Comparison of ENCODE assay signal across 16 cellular contexts in the genomic region with DNA sequence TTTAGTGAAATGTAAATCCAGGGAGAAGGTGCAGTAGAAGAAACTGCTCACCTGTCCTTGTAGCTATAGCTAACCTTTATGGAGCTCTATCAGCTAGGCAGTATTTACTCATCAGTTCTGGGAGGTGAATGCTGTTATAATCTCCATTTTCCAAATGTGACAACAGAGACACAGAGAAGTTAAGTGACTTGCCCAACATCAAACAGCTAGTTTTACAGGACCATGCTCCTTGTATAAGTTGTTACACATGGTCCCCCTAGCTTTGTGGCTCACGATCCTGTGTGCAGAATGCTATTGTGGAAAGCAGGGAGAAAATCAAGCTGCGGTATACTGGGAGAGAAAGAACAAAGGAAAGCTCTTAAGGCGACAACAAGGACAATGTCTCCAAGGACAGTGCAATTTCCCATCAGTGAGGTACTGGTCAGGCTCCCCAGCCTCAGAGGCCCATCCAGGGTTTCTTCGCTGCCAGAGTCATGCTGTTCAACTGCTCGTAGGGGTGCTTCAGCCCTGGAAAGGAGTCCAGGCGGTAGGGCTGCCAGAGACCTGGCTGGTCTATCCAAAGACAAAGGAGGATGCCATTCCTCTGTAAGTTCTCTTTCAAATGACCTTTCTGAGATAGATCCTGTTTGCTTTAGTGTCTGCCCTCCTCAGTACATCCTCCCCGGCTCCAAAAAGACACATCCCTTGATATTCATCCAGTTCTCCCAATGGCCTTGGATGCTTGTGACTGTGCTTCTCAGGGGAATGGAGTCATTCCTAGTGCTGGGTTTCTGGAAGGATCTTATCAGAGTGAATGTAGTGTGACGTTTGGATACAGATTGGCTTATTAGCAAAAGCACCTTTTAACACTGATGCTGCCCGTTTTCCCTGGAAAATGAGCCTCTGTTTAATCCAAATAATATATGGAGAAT.
DNase-seq lines count a peak whose midpoint lies in the region; ATAC-seq and TF ChIP-seq lines count a peak whose summit lies in the region.
"Had no signal": no experiment of that assay in that cellular context is flagged by ENCODE, and none has a peak within 500 bp of the region (broad histone marks: within the 10 kb centered on the region; RNA-seq: fewer than 3 reads in every experiment).

No MANE protein-coding gene starts in this region.

- H3K36me3 ChIP-seq in left ventricle myocardium inferior (no peaks in the 10 kb centered on the region), neural progenitor cell (no peaks in the 10 kb centered on the region)
- H3K36me3 ChIP-seq: gastroesophageal sphincter, neutrophil had no signal

- no peaks in the 10 kb centered on the region for H3F3A ChIP-seq in neural progenitor cell (ENCODE audit: low read depth)

- H3K4me2 ChIP-seq in neural progenitor cell, result no peak overlapping the region

- H3K4me3 ChIP-seq in left ventricle myocardium inferior, result no peak overlapping the region
- H3K4me3 ChIP-seq in neural progenitor cell, result no peak overlapping the region
- H3K4me3 ChIP-seq: gastroesophageal sphincter had no signal

- DNase-seq in left ventricle myocardium superior (no peak), left ventricle myocardium inferior (no peak), cerebellar cortex (ENCODE audit: low spot score) (peak; percentile 64), neural progenitor cell (ENCODE audit: low spot score) (no peak), NCI-H226 (no peak), middle frontal gyrus (ENCODE audit: extremely low spot score, low spot score) (no peak), NCI-H345 treated with DMSO at 0.1 percent for 48 hours (lab: John Stamatoyannopoulos, UW; ENCODE audit: unreplicated experiment) (no peak)
- DNase-seq: activated naive CD4-positive, alpha-beta T cell; Kasumi-1; mammary epithelial cell; NCI-H524; stimulated activated naive CD4-positive, alpha-beta T cell had no signal

- H3K27me3 ChIP-seq in left ventricle myocardium inferior (ENCODE audit: low read depth), result no peaks in the 10 kb centered on the region
- H3K27me3 ChIP-seq in neural progenitor cell, result no peaks in the 10 kb centered on the region
- H3K27me3 ChIP-seq: gastroesophageal sphincter, neutrophil had no signal

- TF ChIP-seq CTCF in left ventricle myocardium inferior (IDR thresholded peaks at IDR 0.05; ENCODE audit: borderline replicate concordance) (no peak), neural progenitor cell (IDR thresholded peaks at IDR 0.05) (no peak)

- ATAC-seq in left ventricle myocardium superior (peak; percentile 23), GM21367 (IDR thresholded peaks at IDR 0.05; ENCODE audit: unreplicated experiment) (no peak)
- ATAC-seq: gastroesophageal sphincter had no signal

- peaks cover 23% of the 10 kb centered on the region for H3K4me1 Mint-ChIP-seq in neural progenitor cell

- no peak overlapping the region for H3K4me3 Mint-ChIP-seq in neural progenitor cell

- H3K27ac ChIP-seq in left ventricle myocardium inferior (replicated peaks) (no peak overlapping the region), neural progenitor cell (no peak overlapping the region)
- H3K27ac ChIP-seq: gastroesophageal sphincter, HL-60, neutrophil had no signal

- H3K27ac Mint-ChIP-seq in neural progenitor cell, result no peak overlapping the region

- H3K79me2 ChIP-seq in neural progenitor cell (ENCODE audit: low read depth), result no peaks in the 10 kb centered on the region

- no peaks in the 10 kb centered on the region for H3K9me3 Mint-ChIP-seq in neural progenitor cell

- H3K9me3 ChIP-seq in left ventricle myocardium inferior (replicated peaks), result no peaks in the 10 kb centered on the region
- H3K9me3 ChIP-seq in neural progenitor cell (ENCODE audit: low read depth), result no peaks in the 10 kb centered on the region
- H3K9me3 ChIP-seq: gastroesophageal sphincter, neutrophil had no signal

- intact Hi-C loops in left ventricle myocardium superior (cut with micrococcal nuclease) (no loop called here), left ventricle myocardium inferior (cut with micrococcal nuclease) (no loop called here)

- no peaks in the 10 kb centered on the region for H4K20me1 ChIP-seq in neural progenitor cell (ENCODE audit: low read depth)

- peaks cover 13% of the 10 kb centered on the region for H3K4me1 ChIP-seq in left ventricle myocardium inferior
- peaks cover 9% of the 10 kb centered on the region for H3K4me1 ChIP-seq in neural progenitor cell
- H3K4me1 ChIP-seq: gastroesophageal sphincter had no signal

- no peaks in the 10 kb centered on the region for H3K36me3 Mint-ChIP-seq in neural progenitor cell

- H3K27me3 Mint-ChIP-seq in neural progenitor cell (ENCODE audit: insufficient read depth, low read depth), result peaks cover 5% of the 10 kb centered on the region

- peak overlapping the region; percentile 84 for H2AFZ ChIP-seq in neural progenitor cell (replicated peaks)

- no peak overlapping the region for H3K9ac ChIP-seq in neural progenitor cell
